8 cellular contexts compared by ENCODE assay signal in the genomic region with DNA sequence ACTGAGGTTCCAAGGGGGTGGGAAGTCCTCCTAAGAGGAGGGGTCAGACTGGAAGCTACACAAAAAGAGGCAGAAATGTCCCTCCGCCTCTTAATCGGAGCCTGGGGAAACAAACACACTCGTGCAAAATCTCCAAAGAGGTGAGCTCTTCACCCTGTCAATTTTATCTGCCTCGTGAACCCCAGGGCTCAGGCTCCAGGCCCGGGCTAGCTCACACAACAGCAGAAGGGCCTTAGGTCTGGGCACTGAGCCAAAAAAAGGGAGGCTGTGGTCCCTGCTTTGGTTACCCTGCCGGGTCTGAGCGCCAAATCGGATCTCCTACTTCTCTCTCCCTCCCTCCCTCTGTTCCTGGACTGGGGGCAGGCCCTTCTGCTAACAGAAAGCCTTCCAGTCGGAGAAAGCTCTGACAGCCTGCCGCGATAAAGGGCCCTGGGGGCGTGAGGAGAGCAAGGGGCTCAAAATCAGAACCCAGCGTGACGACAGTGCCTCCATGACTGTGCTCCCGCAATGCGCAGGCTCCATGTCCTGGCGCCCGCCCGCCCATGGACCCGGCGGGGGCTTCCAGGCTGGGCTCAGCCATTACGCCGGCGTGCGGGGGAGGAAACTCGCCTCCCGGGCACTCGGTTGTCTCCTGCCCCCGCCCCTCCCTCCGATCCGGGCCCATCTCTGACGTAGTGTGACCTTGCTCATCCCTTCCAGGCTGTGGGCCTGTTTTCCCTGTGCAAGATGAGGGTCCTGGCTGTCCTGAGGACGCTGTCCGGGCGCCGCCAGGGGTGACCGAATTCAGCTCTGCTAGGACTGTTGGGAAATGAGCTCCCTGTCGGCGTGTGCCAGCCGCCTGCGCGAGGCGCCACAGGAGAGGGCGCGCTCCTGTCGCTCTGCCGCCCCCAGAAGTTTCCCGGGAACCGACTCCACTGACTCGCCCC.
A peak's percentile ranks its signal among the peaks of the same experiment; 100 is the strongest.
DNase-seq lines count a peak whose midpoint lies in the region; ATAC-seq and TF ChIP-seq lines count a peak whose summit lies in the region.

No MANE protein-coding gene starts in this region.

- H3K4me3 ChIP-seq in AG09309 (ENCODE audit: control insufficient read depth, low read depth, low read length), result peak overlapping the region; percentile 92

- no peak for DNase-seq in AG09309 (ENCODE audit: low read depth)
- DNase-seq in NCI-H446 (lab: John Stamatoyannopoulos, UW), result peak; percentile 92 to 95
- peak; percentile 57 for DNase-seq in activated CD4-positive, CD25-positive, alpha-beta regulatory T cell treated with anti-CD3 and anti-CD28 coated beads, Interleukin-2, amount 50 U/mL, for 72 hours
- DNase-seq in cerebellar nuclear complex (lab: John Stamatoyannopoulos, UW), result peak; percentile 60 to 70
- peak; percentile 64 for DNase-seq in kidney glomerular epithelial cell (lab: John Stamatoyannopoulos, UW)
- DNase-seq in stimulated activated CD4-positive, alpha-beta T cell treated with anti-CD3 and anti-CD28 coated beads, Interleukin-15, amount 100 ng/mL, for 24 hours, result peak; percentile 90

- peak; percentile 24 for ATAC-seq in GM19025 (IDR thresholded peaks at IDR 0.05; ENCODE audit: low read depth, unreplicated experiment)
- peak; percentile 45 for ATAC-seq in HG03354 (IDR thresholded peaks at IDR 0.05; ENCODE audit: poor library complexity, severe bottlenecking, unreplicated experiment)

- peak; percentile 25 for TF ChIP-seq CTCF in AG09309 (IDR thresholded peaks at IDR 0.05; ENCODE audit: control insufficient read depth, insufficient read depth, low read depth, low read length, missing control alignments)
